10 cellular contexts compared by ENCODE assay signal in the genomic region with DNA sequence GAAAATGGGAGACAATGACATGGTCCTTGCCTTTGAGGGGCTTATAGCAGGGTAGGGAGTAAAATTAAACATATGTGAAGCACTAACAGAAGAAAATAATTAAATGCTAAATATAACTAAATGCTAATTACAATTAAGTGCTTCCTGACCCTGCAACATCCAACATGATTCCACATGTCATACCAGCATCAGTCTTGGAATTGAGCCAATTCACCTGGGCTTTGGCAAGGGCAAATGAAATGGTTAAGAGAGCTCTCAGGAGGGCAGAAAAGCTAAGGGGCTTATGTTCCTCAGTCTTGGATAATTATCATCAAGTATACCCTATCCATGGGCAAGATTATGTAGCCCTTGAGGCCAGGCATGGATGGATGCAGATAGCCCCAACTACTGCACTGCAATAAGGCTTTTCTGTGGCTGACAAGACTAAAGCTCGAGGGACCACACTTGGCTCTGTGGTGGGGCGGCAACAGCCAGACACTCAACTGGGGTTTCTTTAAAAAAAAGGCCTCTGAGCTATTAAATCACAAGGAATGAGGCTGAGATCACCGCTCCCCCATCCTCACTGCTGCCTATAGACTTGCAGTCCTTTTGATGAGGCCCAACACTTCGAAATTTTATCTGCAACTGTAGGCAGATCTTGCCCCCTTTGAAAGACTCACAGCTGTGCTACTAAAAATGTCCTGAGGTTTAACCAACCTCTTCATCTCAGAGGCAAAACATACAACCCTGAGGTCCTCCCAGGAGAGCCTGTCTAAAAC. TPM values are rescaled to one million over a fixed set of nuclear protein-coding genes. Genes with fewer than 3 reads are reported as not detected.
A peak's percentile ranks its signal among the peaks of the same experiment; 100 is the strongest.
DNase-seq lines count a peak whose midpoint lies in the region; ATAC-seq and TF ChIP-seq lines count a peak whose summit lies in the region.
"Had no signal": no experiment of that assay in that cellular context is flagged by ENCODE, and none has a peak within 500 bp of the region (broad histone marks: within the 10 kb centered on the region; RNA-seq: fewer than 3 reads in every experiment).

No MANE protein-coding gene starts in this region.

- peaks cover 31% of the 10 kb centered on the region for H3K36me3 Mint-ChIP-seq in nephron progenitor cell (ENCODE audit: low read depth)

- H3K9me3 Mint-ChIP-seq in nephron progenitor cell: no peaks in the 10 kb centered on the region
- H3K9me3 Mint-ChIP-seq: activated naive CD4-positive, alpha-beta T cell treated with anti-CD3 and anti-CD28 coated beads, Interleukin-2, amount 50 U/mL, for 24 hours had no signal

- TF ChIP-seq CTCF in WI38 (IDR thresholded peaks at IDR 0.05; ENCODE audit: low read depth, low read length) (no peak), left ventricle myocardium inferior (IDR thresholded peaks at IDR 0.05; ENCODE audit: borderline replicate concordance) (no peak), nephron progenitor cell (IDR thresholded peaks at IDR 0.05) (no peak)

- H3K27ac Mint-ChIP-seq in nephron progenitor cell: no peak overlapping the region

- no peaks in the 10 kb centered on the region for H3K27me3 Mint-ChIP-seq in nephron progenitor cell (ENCODE audit: low read depth, poor library complexity)
- H3K27me3 Mint-ChIP-seq: activated naive CD4-positive, alpha-beta T cell treated with anti-CD3 and anti-CD28 coated beads, Interleukin-2, amount 50 U/mL, for 24 hours had no signal

- no peaks in the 10 kb centered on the region for H3K9me3 ChIP-seq in left ventricle myocardium inferior (replicated peaks)

- peaks cover 89% of the 10 kb centered on the region for H3K4me1 ChIP-seq in left ventricle myocardium inferior

- H3K27ac ChIP-seq in left ventricle myocardium inferior (replicated peaks) (peak overlapping the region; percentile 98), temporal lobe (ENCODE audit: low read depth, low read length) (peak overlapping the region; percentile 99)

- H3K36me3 ChIP-seq in left ventricle myocardium inferior: peaks cover 31% of the 10 kb centered on the region

- intact Hi-C loops in left ventricle myocardium inferior (cut with micrococcal nuclease): no loop called here

- DNase-seq in NCI-H1694 (lab: John Stamatoyannopoulos, UW): peak; percentile 24
- DNase-seq in NCI-H1694 treated with DMSO at 0.1 percent for 48 hours (lab: John Stamatoyannopoulos, UW): no peak
- peak; percentile 40 for DNase-seq in left ventricle myocardium inferior
- no peak for DNase-seq in nephron progenitor cell
- no peak for DNase-seq in cortex of kidney (lab: John Stamatoyannopoulos, UW)
- DNase-seq: NCI-H2227 treated with DMSO at 0.1 percent for 48 hours had no signal

- H3K4me3 Mint-ChIP-seq in nephron progenitor cell: no peak overlapping the region

- peaks cover 8% of the 10 kb centered on the region for H3K4me1 Mint-ChIP-seq in nephron progenitor cell

- ATAC-seq in HG02938 (IDR thresholded peaks at IDR 0.05; ENCODE audit: unreplicated experiment): no peak

- H3K27me3 ChIP-seq in left ventricle myocardium inferior (ENCODE audit: low read depth): no peaks in the 10 kb centered on the region

- peak overlapping the region; percentile 79 for H3K4me3 ChIP-seq in WI38 (ENCODE audit: low read depth, low read length)
- peak overlapping the region; percentile 76 for H3K4me3 ChIP-seq in left ventricle myocardium inferior

RNA-seq across cellular contexts. Expression of gene IL18BP, which starts 39.0 kb away (rescaled TPM):
- total RNA-seq in left ventricle myocardium inferior: 4.9 TPM
- total RNA-seq in temporal lobe: 2.5 TPM

RNA-seq across cellular contexts. Expression of gene NUMA1, which starts 42.6 kb away (rescaled TPM):
- 82.5 TPM for total RNA-seq in left ventricle myocardium inferior
- 110 TPM for total RNA-seq in temporal lobe

RNA-seq across cellular contexts. Expression of gene LRRC51, which starts 42.9 kb away (rescaled TPM):
- total RNA-seq in left ventricle myocardium inferior (3.5 TPM), temporal lobe (5.7 TPM)

Comparison
In these comparisons a context has a peak if more than half of its experiments do, and no peak if none do; other contexts are left out.
1. DNase-seq: peak in NCI-H1694 (single experiment) and left ventricle myocardium inferior (single experiment); none in NCI-H1694 treated with DMSO at 0.1 percent for 48 hours (single experiment), nephron progenitor cell (single experiment) and cortex of kidney (single experiment).